27 cellular contexts compared by ENCODE assay signal in the genomic region with DNA sequence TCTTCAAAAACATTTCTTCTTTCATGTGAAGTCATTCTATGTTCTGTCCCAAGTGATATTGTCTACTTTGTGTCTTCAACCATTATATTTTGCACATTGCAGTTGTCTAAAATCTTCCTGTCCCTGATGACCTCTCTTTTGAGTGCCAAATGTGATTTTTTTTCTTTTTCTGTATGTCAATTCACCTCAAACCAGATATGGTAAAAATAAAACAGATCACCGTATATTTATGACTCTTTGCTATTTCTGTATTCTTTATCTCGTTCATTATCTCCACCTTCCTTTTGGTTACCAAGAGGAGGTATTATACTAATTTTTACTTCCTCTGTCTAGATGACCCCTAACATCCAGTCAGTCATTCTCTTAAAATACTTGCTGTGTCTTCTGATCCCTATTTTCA.
"Had no signal": no experiment of that assay in that cellular context is flagged by ENCODE, and none has a peak within 500 bp of the region (broad histone marks: within the 10 kb centered on the region; RNA-seq: fewer than 3 reads in every experiment).

No MANE protein-coding gene starts in this region.

- FAIRE-seq: urothelium cell line had no signal

- DNase-seq: stimulated activated CD4-positive, alpha-beta T cell treated with anti-CD3 and anti-CD28 coated beads, Interleukin-2, amount 100 ng/mL, for 48 hours; stimulated activated CD4-positive, alpha-beta T cell treated with anti-CD3 and anti-CD28 coated beads, Interleukin-4, amount 100 ng/mL, for 1 hour; stimulated activated CD4-positive, alpha-beta T cell treated with anti-CD3 and anti-CD28 coated beads, Interleukin-4, amount 100 ng/mL, for 24 hours; stimulated activated CD4-positive, alpha-beta T cell treated with anti-CD3 and anti-CD28 coated beads, Interleukin-4, amount 100 ng/mL, for 4 hours; stimulated activated CD8-positive, alpha-beta memory T cell treated with anti-CD3 and anti-CD28 coated beads, Interleukin-4, amount 100 ng/mL, for 48 hours; stimulated activated naive B cell treated with anti-CD40 and anti-IgM and Interleukin-4, amounts not matched to agents 10 μg/mL and 1 μg/mL and 100 μg/mL, for 72 hours; stimulated activated naive CD4-positive, alpha-beta T cell; stimulated activated naive CD4-positive, alpha-beta T cell treated with Interleukin-2 at 50 U/mL for 16 hours; stimulated activated naive CD8-positive, alpha-beta T cell treated with anti-CD3 and anti-CD28 coated beads, Interleukin-15, amount 100 ng/mL, for 72 hours; stimulated activated naive CD8-positive, alpha-beta T cell treated with anti-CD3 and anti-CD28 coated beads, Interleukin-15, Interleukin-2, amounts not matched to agents 100 U/mL and 50 U/mL, for 24 hours; stomach; substantia nigra; testis; thyroid gland; tibial artery; transverse colon; trophoblast cell; upper lobe of left lung; upper lobe of right lung; uterus had no signal

- H3K9me3 ChIP-seq: stomach, suprapubic skin, testis, thoracic aorta, thyroid gland, tibial artery, tibial nerve, transverse colon, upper lobe of left lung, upper lobe of right lung, uterus, vagina had no signal

- H3K27ac ChIP-seq: stomach, suprapubic skin, testis, thoracic aorta, thyroid gland, tibial artery, tibial nerve, transverse colon, upper lobe of left lung, upper lobe of right lung, uterus, vagina had no signal

- H3K36me3 ChIP-seq: stomach, suprapubic skin, thoracic aorta, thyroid gland, tibial artery, tibial nerve, transverse colon, upper lobe of left lung, upper lobe of right lung, uterus, vagina had no signal

- H3K27me3 ChIP-seq: stomach, suprapubic skin, testis, thyroid gland, tibial artery, tibial nerve, transverse colon, upper lobe of left lung, upper lobe of right lung, uterus, vagina had no signal

- H3K4me1 ChIP-seq: stomach, suprapubic skin, testis, thyroid gland, tibial artery, tibial nerve, transverse colon, upper lobe of left lung, upper lobe of right lung, uterus, vagina had no signal

- ATAC-seq: stimulated activated effector memory CD8-positive, alpha-beta T cell treated with anti-CD3 and anti-CD28 coated beads, Interleukin-12 subunit alpha, Interleukin-12 subunit beta, amount 100 ng/mL, for 72 hours; stimulated activated memory B cell treated with anti-CD40 and anti-IgM and Interleukin-4, amounts not matched to agents 10 μg/mL and 1 μg/mL and 100 μg/mL, for 72 hours; stimulated activated naive B cell treated with anti-CD40 and anti-IgM and Interleukin-4, amounts not matched to agents 10 μg/mL and 1 μg/mL and 100 μg/mL, for 72 hours; stimulated activated naive CD8-positive, alpha-beta T cell treated with anti-CD3 and anti-CD28 coated beads, Interleukin-15, amount 100 ng/mL, for 72 hours; stimulated activated naive CD8-positive, alpha-beta T cell treated with anti-CD3 and anti-CD28 coated beads, Interleukin-15, Interleukin-2, amounts not matched to agents 100 U/mL and 50 U/mL, for 24 hours; upper lobe of right lung had no signal

- H3K4me3 ChIP-seq: stomach, suprapubic skin, testis, thoracic aorta, thyroid gland, tibial artery, tibial nerve, transverse colon, upper lobe of left lung, upper lobe of right lung, uterus, vagina had no signal
